Comparison of ENCODE assay signal across 8 cellular contexts in genomic region chr17:40218006-40218739, GRCh38. TPM values are rescaled to one million over a fixed set of nuclear protein-coding genes. Genes with fewer than 3 reads are reported as not detected.
DNase-seq lines count a peak whose midpoint lies in the region; ATAC-seq, FAIRE-seq and TF ChIP-seq lines count a peak whose summit lies in the region.

No MANE protein-coding gene starts in this region.

- H3K36me3 ChIP-seq in HepG2 (replicated peaks in 1 of 2; ENCODE audit: control insufficient read depth in 1 of 2, insufficient read depth in 2 of 2, low read length in 2 of 2) (no peaks in the 10 kb centered on the region), right lobe of liver (no peaks in the 10 kb centered on the region), body of pancreas (replicated peaks in 1 of 2; ENCODE audit: insufficient read depth in 1 of 2, low read depth in 2 of 2) (no peaks in the 10 kb centered on the region), vagina (no peaks in the 10 kb centered on the region)

- H3K79me2 ChIP-seq in HepG2 (ENCODE audit: insufficient read depth, low read length): peaks cover 26% of the 10 kb centered on the region

- no peak for TF ChIP-seq RAD21 in HepG2 (CRISPR knock-in tag; IDR thresholded peaks at IDR 0.05)

- H3K27ac Mint-ChIP-seq in mesothelial cell of epicardium: peak overlapping the region; percentile 100

- no peaks in the 10 kb centered on the region for H3K9me3 Mint-ChIP-seq in mesothelial cell of epicardium

- no peaks in the 10 kb centered on the region for H3K27me3 Mint-ChIP-seq in mesothelial cell of epicardium (ENCODE audit: low read depth)

- WGBS in HepG2 (ENCODE audit: low lambda C conversion rate): 90% methylated on average over 7 of the region's 7 CpGs
- WGBS in right lobe of liver (ENCODE audit: insufficient coverage, low coverage, low lambda C conversion rate, missing lambda C conversion rate): 75% methylated on average over 6 of the region's 7 CpGs
- 70 to 74% methylated on average over 7 of the region's 7 CpGs for WGBS in body of pancreas, 2 donors

- no peaks in the 10 kb centered on the region for H3K36me3 Mint-ChIP-seq in mesothelial cell of epicardium

- H3K27me3 ChIP-seq in HepG2 (ENCODE audit: control insufficient read depth in 1 of 2, insufficient read depth in 2 of 2, low read length in 2 of 2) (no peaks in the 10 kb centered on the region; a peak in 1 of 5 replicates), right lobe of liver (no peaks in the 10 kb centered on the region), body of pancreas (no peaks in the 10 kb centered on the region), vagina (no peaks in the 10 kb centered on the region)

- peak overlapping the region in 1 of 3 experiments; percentile 100; a peak in 1 of 6 replicates for H3K4me3 ChIP-seq in HepG2 (replicated peaks in 1 of 3; ENCODE audit: insufficient read depth in 1 of 3, low read depth in 2 of 3, low read length in 3 of 3)
- H3K4me3 ChIP-seq in right lobe of liver: peak overlapping the region in 1 of 3 donors; percentile 79
- peak overlapping the region in 1 of 2 donors; percentile 75 for H3K4me3 ChIP-seq in body of pancreas
- peak overlapping the region; percentile 60 to 76 for H3K4me3 ChIP-seq in vagina

- peaks cover 13% of the 10 kb centered on the region for H3K4me1 Mint-ChIP-seq in mesothelial cell of epicardium

- ATAC-seq in HepG2 (no peak), right lobe of liver (no peak), body of pancreas (no peak), HG03571 (IDR thresholded peaks at IDR 0.05; ENCODE audit: unreplicated experiment) (no peak)

- TF ChIP-seq EP300 in HepG2 (IDR thresholded peaks at IDR 0.05; ENCODE audit: low read depth in 2 of 2, low read length in 2 of 2): no peak
- TF ChIP-seq EP300 in HepG2 (CRISPR knock-in tag; IDR thresholded peaks at IDR 0.05; ENCODE audit: borderline replicate concordance): no peak

- POLR2A ChIA-PET in HepG2 (lab: Yijun Ruan, JAX): interaction anchor here (0.8 to 2.5 kb wide), 18 partner anchors 8 to 1471 kb away, joined by 3 to 19 read pairs (median 4); partner anchors contain the start of genes CDC6, EIF1, NR1D1 and PSMD3

- TF ChIP-seq CTCF in HepG2 (CRISPR knock-in tag; IDR thresholded peaks at IDR 0.05) (no peak), right lobe of liver (IDR thresholded peaks at IDR 0.05) (no peak), body of pancreas (IDR thresholded peaks at IDR 0.05) (no peak), mesothelial cell of epicardium (IDR thresholded peaks at IDR 0.05; ENCODE audit: unreplicated experiment) (no peak), vagina (IDR thresholded peaks at IDR 0.05) (no peak)

- FAIRE-seq in HepG2 (lab: Jason Lieb, UNC): no peak

- intact Hi-C loops in HepG2 (cut with micrococcal nuclease; ENCODE audit: unreplicated experiment): no loop called here
- intact Hi-C loops in right lobe of liver (cut with DNase I): no loop called here
- intact Hi-C loops in body of pancreas (cut with DNase I): no loop called here
- intact Hi-C loops in vagina (cut with DNase I): loop anchor here (5.0 kb wide), 1 partner anchor 69 kb away; the partner anchor contains the start of gene CDC6

- DNase-seq in HepG2 (ENCODE audit: low spot score) (no peak), right lobe of liver (no peak), body of pancreas (no peak), mesothelial cell of epicardium (ENCODE audit: low spot score in 2 of 2, unreplicated experiment in 2 of 2) (no peak), vagina (ENCODE audit: extremely low spot score in 2 of 2) (no peak), superior temporal gyrus (ENCODE audit: extremely low spot score) (no peak), C1 segment of cervical spinal cord (lab: John Stamatoyannopoulos, UW) (no peak)

- no peak overlapping the region for H3K27ac ChIP-seq in HepG2 (ENCODE audit: extremely low read length, insufficient read depth, low read length)
- no peak overlapping the region for H3K27ac ChIP-seq in right lobe of liver
- H3K27ac ChIP-seq in body of pancreas: peak overlapping the region; percentile 83 to 98 (median 86)
- H3K27ac ChIP-seq in vagina: peak overlapping the region; percentile 82

- no peak for TF ChIP-seq POLR2A in HepG2 (IDR thresholded peaks at IDR 0.05; ENCODE audit: insufficient read depth in 1 of 2, low read depth in 2 of 2, low read length in 2 of 2)
- no peak for TF ChIP-seq POLR2A in right lobe of liver (IDR thresholded peaks at IDR 0.05)
- TF ChIP-seq POLR2A in body of pancreas (IDR thresholded peaks at IDR 0.05): no peak
- no peak for TF ChIP-seq POLR2A in vagina (IDR thresholded peaks at IDR 0.05)

- H3K4me2 ChIP-seq in HepG2 (ENCODE audit: low read depth, low read length): peak overlapping the region; percentile 83; the same call in 1 of the 2 replicates

- H3K4me1 ChIP-seq in HepG2 (ENCODE audit: insufficient read depth, low read length) (peaks cover 20% of the 10 kb centered on the region), right lobe of liver (peaks cover 0 to 6% (median 2%) of the 10 kb centered on the region in 4 donors), body of pancreas (peaks cover 15% of the 10 kb centered on the region), vagina (peaks cover 20% of the 10 kb centered on the region)

- H2AFZ ChIP-seq in HepG2 (ENCODE audit: low read length): peak overlapping the region; percentile 24

- BruUV-seq in HepG2 (replicated peaks; lab: Mats Ljungman, UMichigan): no TSS peak

- H3K9me3 ChIP-seq in HepG2 (ENCODE audit: low read length) (no peaks in the 10 kb centered on the region), right lobe of liver (no peaks in the 10 kb centered on the region), body of pancreas (no peaks in the 10 kb centered on the region), vagina (no peaks in the 10 kb centered on the region)

- H4K20me1 ChIP-seq in HepG2 (ENCODE audit: insufficient read depth, low read length): no peaks in the 10 kb centered on the region

- in situ Hi-C loops in HepG2 (cut with HindIII; ENCODE audit: extremely low pct_ligation_motif_present, low pct_unique_long_range_greater_than_20kb): no loop called here

- CTCF ChIA-PET in HepG2 (lab: Yijun Ruan, JAX; ENCODE audit: low intra/inter-chr PET ratio, low total read pairs): no interaction called here

- no peak overlapping the region; the same call in 1 of the 2 replicates for H3K9ac ChIP-seq in HepG2 (ENCODE audit: insufficient read depth, low read depth, low read length)

- peak overlapping the region; percentile 77 for H3K4me3 Mint-ChIP-seq in mesothelial cell of epicardium

RNA-seq across cellular contexts. Expression of gene WIPF2, which starts 0.9 kb away (rescaled TPM):
- total RNA-seq in HepG2 (2016; rRNA removed; fragmentation: Illumina TruSeq; extraction: Trizol) (10.8 and 11.8 TPM in 2 replicates), right lobe of liver (10 to 100 TPM in 2 of 6 experiments, 1 to 10 TPM in 4; 7.0 to 12.1 (median 9.0) TPM), body of pancreas (1 to 10 TPM; 4.9 to 7.5 TPM), mesothelial cell of epicardium (27.0 to 28.7 TPM (median 28.1 TPM) in 3 replicates), vagina (10.6 TPM)
- total RNA-seq in HepG2 (2016; cell fraction: cytosol; rRNA removed; fragmentation: Illumina TruSeq; extraction: Trizol; ENCODE audit: low read depth): 1.2 and 1.4 TPM in 2 replicates
- 11.1 and 11.4 TPM in 2 replicates for total RNA-seq in HepG2 (2016; cell fraction: insoluble cytoplasmic fraction; rRNA removed; fragmentation: Illumina TruSeq; extraction: Trizol)
- 7.1 and 7.4 TPM in 2 replicates for total RNA-seq in HepG2 (2016; cell fraction: membrane; rRNA removed; fragmentation: Illumina TruSeq; extraction: Trizol)
- 8.5 and 10.1 TPM in 2 replicates for total RNA-seq in HepG2 (2016; cell fraction: nucleus; rRNA removed; fragmentation: Illumina TruSeq; extraction: Trizol)
- polyA plus RNA-seq in HepG2 (2011; rRNA removed): 7.2 and 8.3 TPM in 2 replicates
- polyA plus RNA-seq in HepG2 (2011; cell fraction: cytosol; rRNA removed): 3.3 and 3.9 TPM in 2 replicates
- 6.3 and 6.8 TPM in 2 replicates for polyA plus RNA-seq in HepG2 (2011; cell fraction: nucleus; rRNA removed)
- polyA plus RNA-seq in HepG2 (2012): 16.2 and 16.9 TPM in 2 replicates
- polyA plus RNA-seq in HepG2 (2016; cell fraction: cytosol; fragmentation: Illumina TruSeq; extraction: Trizol; ENCODE audit: low read depth): 1.7 and 1.9 TPM in 2 replicates
- 14.6 and 18.9 TPM in 2 replicates for polyA plus RNA-seq in HepG2 (2016; cell fraction: insoluble cytoplasmic fraction; fragmentation: Illumina TruSeq; extraction: Trizol; ENCODE audit: low read depth)
- polyA plus RNA-seq in HepG2 (2016; cell fraction: membrane; fragmentation: Illumina TruSeq; extraction: Trizol; ENCODE audit: low read depth): 4.5 and 5.5 TPM in 2 replicates
- polyA plus RNA-seq in HepG2 (2016; cell fraction: nucleus; fragmentation: Illumina TruSeq; extraction: Trizol; ENCODE audit: insufficient read depth, low read depth): 17.7 and 23.9 TPM in 2 replicates
- 10.7 and 12.1 TPM in 2 replicates for polyA minus RNA-seq in HepG2 (2011; rRNA and poly(A)+ RNA removed; ENCODE audit: low replicate concordance)
- polyA minus RNA-seq in HepG2 (2011; cell fraction: cytosol; rRNA and poly(A)+ RNA removed): 8.1 and 9.5 TPM in 2 replicates
- 7.2 and 8.5 TPM in 2 replicates for polyA minus RNA-seq in HepG2 (2011; cell fraction: nucleus; rRNA and poly(A)+ RNA removed)

RNA-seq across cellular contexts. Expression of gene RAPGEFL1, which starts 40.9 kb away (rescaled TPM):
- total RNA-seq in HepG2 (2016; rRNA removed; fragmentation: Illumina TruSeq; extraction: Trizol) (1.1 and 4.5 TPM in 2 replicates), right lobe of liver (10 to 100 TPM in 1 of 6 experiments, 1 to 10 TPM in 5; 1.4 to 16.5 (median 4.4) TPM), body of pancreas (1 to 10 TPM; 7.0 to 7.3 TPM), mesothelial cell of epicardium (23.1 to 28.2 TPM (median 23.8 TPM) in 3 replicates), vagina (144 TPM)
- total RNA-seq in HepG2 (2016; cell fraction: cytosol; rRNA removed; fragmentation: Illumina TruSeq; extraction: Trizol; ENCODE audit: low read depth): 1.5 and 1.9 TPM in 2 replicates
- 1.3 and 2.7 TPM in 2 replicates for total RNA-seq in HepG2 (2016; cell fraction: insoluble cytoplasmic fraction; rRNA removed; fragmentation: Illumina TruSeq; extraction: Trizol)
- 1.7 TPM in 2 replicates for total RNA-seq in HepG2 (2016; cell fraction: membrane; rRNA removed; fragmentation: Illumina TruSeq; extraction: Trizol)
- total RNA-seq in HepG2 (2016; cell fraction: nucleus; rRNA removed; fragmentation: Illumina TruSeq; extraction: Trizol): 4.2 and 4.8 TPM in 2 replicates
- 7.3 and 7.8 TPM in 2 replicates for polyA plus RNA-seq in HepG2 (2011; rRNA removed)
- 1.8 and 1.9 TPM in 2 replicates for polyA plus RNA-seq in HepG2 (2011; cell fraction: cytosol; rRNA removed)
- 53.9 and 60.7 TPM in 2 replicates for polyA plus RNA-seq in HepG2 (2011; cell fraction: nucleus; rRNA removed)
- polyA plus RNA-seq in HepG2 (2012): 6.4 and 8.2 TPM in 2 replicates
- polyA plus RNA-seq in HepG2 (2016; cell fraction: cytosol; fragmentation: Illumina TruSeq; extraction: Trizol; ENCODE audit: low read depth): 0.27 and 0.35 TPM in 2 replicates
- 1.6 and 2.4 TPM in 2 replicates for polyA plus RNA-seq in HepG2 (2016; cell fraction: insoluble cytoplasmic fraction; fragmentation: Illumina TruSeq; extraction: Trizol; ENCODE audit: low read depth)
- 0.85 and 0.91 TPM in 2 replicates for polyA plus RNA-seq in HepG2 (2016; cell fraction: membrane; fragmentation: Illumina TruSeq; extraction: Trizol; ENCODE audit: low read depth)
- 23.6 and 26.4 TPM in 2 replicates for polyA plus RNA-seq in HepG2 (2016; cell fraction: nucleus; fragmentation: Illumina TruSeq; extraction: Trizol; ENCODE audit: insufficient read depth, low read depth)
- polyA minus RNA-seq in HepG2 (2011; rRNA and poly(A)+ RNA removed; ENCODE audit: low replicate concordance): 4.9 and 19.9 TPM in 2 replicates
- 0.53 and 1.3 TPM in 2 replicates for polyA minus RNA-seq in HepG2 (2011; cell fraction: cytosol; rRNA and poly(A)+ RNA removed)
- 10.6 and 13.8 TPM in 2 replicates for polyA minus RNA-seq in HepG2 (2011; cell fraction: nucleus; rRNA and poly(A)+ RNA removed)

Comparison
In these comparisons a context has a peak if more than half of its experiments do, and no peak if none do; other contexts are left out.
1. H3K27ac ChIP-seq: peak in body of pancreas (4 of 4) and vagina (single experiment); none in HepG2 (single experiment) and right lobe of liver (0 of 3).